8 cellular contexts compared by ENCODE assay signal in the genomic region with DNA sequence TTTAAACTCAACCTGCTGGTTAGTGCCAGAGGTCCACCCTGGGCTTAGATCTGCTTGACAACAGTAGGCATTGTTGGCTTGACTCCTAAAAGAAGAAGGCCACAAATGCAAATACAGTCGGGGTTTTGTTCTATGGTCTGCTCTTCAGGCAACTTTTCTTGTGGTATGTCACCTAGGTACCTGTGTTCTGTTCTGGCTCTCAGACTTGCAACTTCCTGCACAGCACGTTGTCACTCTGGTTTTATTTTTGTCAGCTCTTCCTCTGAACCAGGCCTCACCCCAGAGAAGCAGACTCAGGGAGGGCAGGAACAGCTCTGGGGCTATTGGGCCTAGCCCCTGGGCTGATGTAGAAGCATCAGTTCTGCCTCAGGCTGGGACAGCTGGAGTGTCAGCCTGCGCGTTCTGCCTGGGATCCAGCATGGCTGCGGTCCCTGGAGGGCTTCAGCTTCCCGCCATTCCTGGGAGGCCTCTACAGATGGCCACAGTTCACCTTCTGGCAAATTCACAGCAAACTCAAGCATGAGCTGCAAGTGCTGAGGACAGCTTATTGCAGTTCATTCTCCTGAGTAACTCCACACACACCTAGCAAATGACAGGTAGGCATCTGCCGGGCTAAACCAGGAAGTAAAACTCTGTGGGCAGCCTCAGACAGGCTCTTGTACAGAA. TPM values are rescaled to one million over a fixed set of nuclear protein-coding genes. Genes with fewer than 3 reads are reported as not detected.
DNase-seq lines count a peak whose midpoint lies in the region; ATAC-seq and TF ChIP-seq lines count a peak whose summit lies in the region.

No MANE protein-coding gene starts in this region.

- TF ChIP-seq CTCF in body of pancreas (IDR thresholded peaks at IDR 0.05) (no peak), parathyroid adenoma (IDR thresholded peaks at IDR 0.05) (no peak), ascending aorta (IDR thresholded peaks at IDR 0.05) (no peak)

- H3K9me3 ChIP-seq in body of pancreas: no peaks in the 10 kb centered on the region
- no peaks in the 10 kb centered on the region for H3K9me3 ChIP-seq in parathyroid adenoma (ENCODE audit: control insufficient read depth, low read length)
- no peaks in the 10 kb centered on the region for H3K9me3 ChIP-seq in ascending aorta

- H3K79me2 ChIP-seq in parathyroid adenoma: no peaks in the 10 kb centered on the region

- TF ChIP-seq POLR2A in GM18505 (IDR thresholded peaks at IDR 0.05; ENCODE audit: borderline replicate concordance, extremely low read depth, insufficient read depth, insufficient read length) (peak; percentile 54), body of pancreas (IDR thresholded peaks at IDR 0.05) (peak in 1 of 3 donors; percentile 20)

- H3K4me3 ChIP-seq in body of pancreas (no peak overlapping the region), parathyroid adenoma (ENCODE audit: low read depth, low read length) (no peak overlapping the region), ascending aorta (no peak overlapping the region)

- no peaks in the 10 kb centered on the region for H3K36me3 ChIP-seq in body of pancreas (replicated peaks in 1 of 2; ENCODE audit: insufficient read depth in 1 of 2, low read depth in 2 of 2)
- no peaks in the 10 kb centered on the region for H3K36me3 ChIP-seq in parathyroid adenoma (ENCODE audit: control insufficient read depth, insufficient read depth, low read length)
- no peaks in the 10 kb centered on the region for H3K36me3 ChIP-seq in ascending aorta

- peak; percentile 53 for ATAC-seq in GM18505 (IDR thresholded peaks at IDR 0.05; ENCODE audit: unreplicated experiment)
- ATAC-seq in GM21619 (IDR thresholded peaks at IDR 0.05; ENCODE audit: unreplicated experiment): peak; percentile 58
- ATAC-seq in body of pancreas: no peak

- H2AFZ ChIP-seq in parathyroid adenoma: peak overlapping the region; percentile 48

- DNase-seq in NAMALWA (ENCODE audit: low spot score) (peak; percentile 40), body of pancreas (peak in 2 of 4 donors; percentile 44 to 59), ecto neural progenitor cell (ENCODE audit: low spot score) (no peak), ascending aorta (ENCODE audit: low spot score in 2 of 2) (no peak), head of caudate nucleus (no peak)

- H3K4me1 ChIP-seq in body of pancreas (peaks cover 77% of the 10 kb centered on the region), parathyroid adenoma (peaks cover 56% of the 10 kb centered on the region), ascending aorta (peaks cover 12 to 23% of the 10 kb centered on the region in 2 donors)

- no peak overlapping the region for H3K9ac ChIP-seq in parathyroid adenoma

- intact Hi-C loops in body of pancreas (cut with DNase I): no loop called here
- intact Hi-C loops in ascending aorta (cut with DNase I): no loop called here
- intact Hi-C loops in head of caudate nucleus (cut with DNase I): no loop called here

- 39 to 67% methylated on average over 7 of the region's 7 CpGs for WGBS in body of pancreas, 2 donors

- H3K27ac ChIP-seq in body of pancreas (peak overlapping the region; percentile 88 to 95 (median 92)), parathyroid adenoma (peak overlapping the region; percentile 98), ascending aorta (peak overlapping the region in 1 of 2 donors; percentile 64)

- peak overlapping the region; percentile 12 for H3K4me2 ChIP-seq in parathyroid adenoma (ENCODE audit: low read length)

- H3K27me3 ChIP-seq in body of pancreas (no peaks in the 10 kb centered on the region), parathyroid adenoma (ENCODE audit: control insufficient read depth, insufficient read depth, low read length) (no peaks in the 10 kb centered on the region), ascending aorta (no peaks in the 10 kb centered on the region)

RNA-seq across cellular contexts. Expression of a gene that starts 11.0 kb away (rescaled TPM):
- total RNA-seq in body of pancreas (100 to 1,000 TPM; 332 to 458 TPM), ascending aorta (10.3 TPM)

RNA-seq across cellular contexts. Expression of a gene that starts 58.3 kb away (rescaled TPM):
- total RNA-seq in body of pancreas: 10 to 100 TPM in 1 of 2 donors, 1 to 10 TPM in 1; 2.0 to 22.3 TPM
- 1.5 TPM for total RNA-seq in ascending aorta

RNA-seq across cellular contexts. Expression of a gene that starts 58.7 kb away (rescaled TPM):
- total RNA-seq in body of pancreas: 10 to 100 TPM; 24.1 to 26.0 TPM
- 49.6 TPM for total RNA-seq in ascending aorta

Comparison
In these comparisons a context has a peak if more than half of its experiments do, and no peak if none do; other contexts are left out.
1. RNA of a gene that starts 11.0 kb away (total RNA-seq): 332 to 458 TPM in body of pancreas; 10.3 TPM in ascending aorta (single experiment); every median in the first group is over 10 times any median in the second.